8 cellular contexts compared by ENCODE assay signal in the genomic region with DNA sequence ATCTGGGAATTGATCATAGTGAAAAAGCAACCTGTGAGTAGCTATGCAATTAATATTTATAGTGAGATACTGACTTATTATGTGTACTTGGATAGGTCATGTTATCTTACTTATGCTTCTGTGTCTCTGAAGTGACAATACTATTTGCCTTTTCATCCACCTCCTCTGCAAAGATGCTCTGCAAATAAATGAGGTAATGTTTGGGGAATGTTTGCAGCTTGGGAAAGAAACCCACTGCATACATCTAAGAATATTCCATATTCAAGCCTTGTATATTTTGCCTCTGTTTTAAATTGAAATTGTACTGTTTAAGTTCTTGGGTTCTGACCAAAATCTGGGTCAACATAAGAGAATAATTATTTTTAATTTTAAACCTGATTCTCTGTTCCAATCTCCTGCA.
DNase-seq lines count a peak whose midpoint lies in the region; ATAC-seq, FAIRE-seq and TF ChIP-seq lines count a peak whose summit lies in the region.

No MANE protein-coding gene starts in this region.

- TF ChIP-seq CTCF in PC-3 (conservative IDR thresholded peaks at IDR 0.05; ENCODE audit: low read depth, low read length) (no peak), hepatocyte (IDR thresholded peaks at IDR 0.05; ENCODE audit: poor library complexity) (no peak), suprapubic skin (IDR thresholded peaks at IDR 0.05) (no peak)

- POLR2A ChIA-PET in PC-3 (lab: Charles Lee; ENCODE audit: unreplicated experiment), result interaction anchor here (0.6 to 0.8 kb wide), 2 partner anchors 8 to 380 kb away, joined by 3 read pairs; no protein-coding TSS in a partner anchor

- no peak for FAIRE-seq in GM12891 (lab: Jason Lieb, UNC)

- TF ChIP-seq POLR2A in suprapubic skin (IDR thresholded peaks at IDR 0.05) (no peak), GM12891 (IDR thresholded peaks at IDR 0.05; ENCODE audit: low read depth, low read length) (no peak)

- TF ChIP-seq EP300 in suprapubic skin (IDR thresholded peaks at IDR 0.05), result no peak

- H3K4me1 ChIP-seq in PC-3 (ENCODE audit: insufficient read depth, low read length) (peaks cover 6% of the 10 kb centered on the region; the same call in 1 of the 2 replicates), hepatocyte (ENCODE audit: insufficient read depth) (no peaks in the 10 kb centered on the region), suprapubic skin (peaks cover 12% of the 10 kb centered on the region)

- peak overlapping the region; percentile 53 for H3K9ac ChIP-seq in PC-3 (ENCODE audit: low read length)

- H3K36me3 ChIP-seq in PC-3 (ENCODE audit: low read depth, low read length) (no peaks in the 10 kb centered on the region), hepatocyte (replicated peaks; ENCODE audit: insufficient read depth, low read depth) (no peaks in the 10 kb centered on the region), suprapubic skin (no peaks in the 10 kb centered on the region)

- H2AFZ ChIP-seq in PC-3 (ENCODE audit: low read length) (no peak overlapping the region), hepatocyte (peak overlapping the region; percentile 6)

- H3K4me2 ChIP-seq in PC-3 (ENCODE audit: low read length) (peak overlapping the region; percentile 82), hepatocyte (peak overlapping the region; percentile 92)

- peak overlapping the region; percentile 79 for H3K27ac ChIP-seq in PC-3 (ENCODE audit: low read length)
- H3K27ac ChIP-seq in hepatocyte, result peak overlapping the region; percentile 92
- H3K27ac ChIP-seq in suprapubic skin, result no peak overlapping the region

- 0 out of 2 replicates have a peak, but pooled peaks cover 6% of the 10 kb centered on the region for H4K20me1 ChIP-seq in PC-3 (ENCODE audit: low read length)
- no peaks in the 10 kb centered on the region for H4K20me1 ChIP-seq in hepatocyte (ENCODE audit: insufficient read depth, poor library complexity, severe bottlenecking)

- H3K79me2 ChIP-seq in PC-3 (ENCODE audit: low read length) (peaks cover 29% of the 10 kb centered on the region), hepatocyte (no peaks in the 10 kb centered on the region)

- intact Hi-C loops in PC-3 (cut with micrococcal nuclease), result loop anchor here (5.0 to 10.0 kb wide), 4 partner anchors 140 to 370 kb away; no protein-coding TSS in a partner anchor

- peak overlapping the region; percentile 70 for H3K4me3 ChIP-seq in PC-3 (ENCODE audit: low read length)
- H3K4me3 ChIP-seq in hepatocyte, result peak overlapping the region; percentile 14
- H3K4me3 ChIP-seq in suprapubic skin, result peak overlapping the region; percentile 56

- BruUV-seq in PC-3 (replicated peaks; lab: Mats Ljungman, UMichigan), result TSS peak; percentile 35

- no peaks in the 10 kb centered on the region for H3K27me3 ChIP-seq in PC-3 (ENCODE audit: low read length)
- H3K27me3 ChIP-seq in hepatocyte, result peaks cover 52% of the 10 kb centered on the region
- H3K27me3 ChIP-seq in suprapubic skin, result peaks cover 18% of the 10 kb centered on the region

- H3K9me2 ChIP-seq in PC-3 (replicated peaks; ENCODE audit: low read length) (no peaks in the 10 kb centered on the region), hepatocyte (replicated peaks; ENCODE audit: insufficient read depth) (no peaks in the 10 kb centered on the region)

- ATAC-seq in PC-3 (peak; percentile 27), HG02678 (IDR thresholded peaks at IDR 0.05; ENCODE audit: unreplicated experiment) (no peak)

- CTCF ChIA-PET in PC-3 (lab: Charles Lee), result interaction anchor here (1.0 kb wide), 1 partner anchor 268 kb away, joined by 3 read pairs; the partner anchor contains the start of gene NOL4

- no peaks in the 10 kb centered on the region for H3F3A ChIP-seq in PC-3 (ENCODE audit: low read length, unreplicated experiment)

- H3K9me3 ChIP-seq in PC-3 (ENCODE audit: low read length) (no peaks in the 10 kb centered on the region), hepatocyte (ENCODE audit: low read depth) (no peaks in the 10 kb centered on the region), suprapubic skin (no peaks in the 10 kb centered on the region)

- peak; percentile 19 to 53 for DNase-seq in NCI-H2081 (lab: John Stamatoyannopoulos, UW)
- no peak for DNase-seq in NCI-H2081 treated with DMSO at 0.1 percent for 48 hours (lab: John Stamatoyannopoulos, UW)
- peak; percentile 55 for DNase-seq in PC-3
- DNase-seq in hepatocyte (ENCODE audit: low spot score), result peak; percentile 20
- no peak for DNase-seq in suprapubic skin (ENCODE audit: low spot score in 2 of 2)
- no peak for DNase-seq in activated effector memory CD4-positive, alpha-beta T cell treated with Interleukin-2 at 50 U/mL for 16 hours
- DNase-seq in GM12891 (ENCODE audit: insufficient read length, low spot score), result no peak

TF ChIP-seq in GM12891, 5 proteins besides CTCF, POLR2A, EP300 and RAD21:
- TF ChIP-seq PAX5 (IDR thresholded peaks at IDR 0.05; ENCODE audit: insufficient read depth, low read length, severe bottlenecking), result no peak
- no peak for TF ChIP-seq POLR2AphosphoS5 (IDR thresholded peaks at IDR 0.05; ENCODE audit: low read depth, low read length)
- TF ChIP-seq SPI1 (IDR thresholded peaks at IDR 0.05; ENCODE audit: low read depth, low read length), result no peak
- TF ChIP-seq POU2F2 (IDR thresholded peaks at IDR 0.05; ENCODE audit: low read depth, low read length), result no peak
- no peak for TF ChIP-seq TAF1 (IDR thresholded peaks at IDR 0.05; ENCODE audit: low read depth, low read length)

Comparison
In these comparisons a context has a peak if more than half of its experiments do, and no peak if none do; other contexts are left out.
1. DNase-seq: peak in NCI-H2081 (2 of 2), PC-3 (single experiment) and hepatocyte (single experiment); none in NCI-H2081 treated with DMSO at 0.1 percent for 48 hours (single experiment), suprapubic skin (0 of 2), activated effector memory CD4-positive, alpha-beta T cell treated with Interleukin-2 at 50 U/mL for 16 hours (single experiment) and GM12891 (single experiment).
2. H3K4me3 ChIP-seq: peak in every context shown above with its lines; median percentile 70 in PC-3; 56 in suprapubic skin; 14 in hepatocyte.